Comparison of ENCODE assay signal across 7 cellular contexts in genomic region chr15:84816694-84817460, GRCh38. TPM values are rescaled to one million over a fixed set of nuclear protein-coding genes. Genes with fewer than 3 reads are reported as not detected.
DNase-seq lines count a peak whose midpoint lies in the region; ATAC-seq and TF ChIP-seq lines count a peak whose summit lies in the region.

TSS of gene ALPK3 (plus strand) at chr15:84817356. CDS start at chr15:84817453, 97 bp downstream.

- no peaks in the 10 kb centered on the region for H3K36me3 ChIP-seq in RWPE2 (ENCODE audit: low read depth)
- peaks cover 19% of the 10 kb centered on the region for H3K36me3 ChIP-seq in mesodermal cell (ENCODE audit: control insufficient read depth, insufficient read depth, low read length)
- no peaks in the 10 kb centered on the region for H3K36me3 ChIP-seq in tibial artery

- H3K27ac ChIP-seq in RWPE2 (ENCODE audit: poor library complexity, severe bottlenecking) = no peak within 1 kb of the TSS
- peak within 1 kb of the TSS; percentile 99 for H3K27ac ChIP-seq in mesodermal cell (ENCODE audit: low read depth, low read length, severe bottlenecking)
- H3K27ac ChIP-seq in tibial artery = peak within 1 kb of the TSS; percentile 99

- H3K4me3 ChIP-seq in RWPE2 (ENCODE audit: severe bottlenecking) (no peak within 1 kb of the TSS), epithelial cell of proximal tubule (ENCODE audit: low read depth, low read length) (peak within 1 kb of the TSS; percentile 42), mesodermal cell (ENCODE audit: extremely low read depth, insufficient read depth, low read length, poor library complexity, severe bottlenecking) (peak within 1 kb of the TSS; percentile 57), tibial artery (peak within 1 kb of the TSS; percentile 58 to 64)

- H3K4me1 ChIP-seq in RWPE2 (ENCODE audit: insufficient read depth, poor library complexity, severe bottlenecking) = no peaks in the 10 kb centered on the region
- peaks cover 40% of the 10 kb centered on the region for H3K4me1 ChIP-seq in mesodermal cell (ENCODE audit: control insufficient read depth, insufficient read depth, low read length, poor library complexity, severe bottlenecking)
- peaks cover 0 to 65% (median 42%) of the 10 kb centered on the region in 4 donors for H3K4me1 ChIP-seq in tibial artery

- TF ChIP-seq CTCF in RWPE2 (IDR thresholded peaks at IDR 0.05; ENCODE audit: poor library complexity, severe bottlenecking) (no peak), epithelial cell of proximal tubule (conservative IDR thresholded peaks at IDR 0.05; ENCODE audit: low read depth, low read length) (no peak), tibial artery (IDR thresholded peaks at IDR 0.05) (peak in 1 of 2 experiments; percentile 14)

- no peaks in the 10 kb centered on the region for H3K27me3 ChIP-seq in RWPE2 (ENCODE audit: insufficient read depth, poor library complexity, severe bottlenecking)
- H3K27me3 ChIP-seq in tibial artery = no peaks in the 10 kb centered on the region

- DNase-seq in RWPE2 (ENCODE audit: low spot score) (peak; percentile 73), epithelial cell of proximal tubule (ENCODE audit: low read depth) (no peak), tibial artery (peak; percentile 67 to 93), NCI-H1694 (lab: John Stamatoyannopoulos, UW) (no peak), GM19240 (ENCODE audit: insufficient read length, low spot score) (no peak)

- ATAC-seq in RWPE2 (ENCODE audit: low read depth) (no peak), GM21423 (IDR thresholded peaks at IDR 0.05; ENCODE audit: unreplicated experiment) (no peak)

- 26 to 31% methylated on average over 36 to 55 of the region's 61 CpGs for WGBS in mesodermal cell (ENCODE audit: insufficient coverage in 2 of 2), 2 experiments

- intact Hi-C loops in tibial artery (cut with DNase I; ENCODE audit: low total_unique reads) = loop anchor here (5.0 to 10.0 kb wide), 3 partner anchors 160 to 232 kb away; partner anchors contain the start of genes NMB and ZSCAN2

- no peaks in the 10 kb centered on the region for H3K9me3 ChIP-seq in RWPE2 (ENCODE audit: severe bottlenecking)
- H3K9me3 ChIP-seq in mesodermal cell (ENCODE audit: control insufficient read depth, low read length) = no peaks in the 10 kb centered on the region
- H3K9me3 ChIP-seq in tibial artery = no peaks in the 10 kb centered on the region

RNA-seq across cellular contexts. Expression of gene ALPK3, which starts in this region (rescaled TPM):
- total RNA-seq in epithelial cell of proximal tubule = 24.7 and 30.8 TPM in 2 replicates
- polyA plus RNA-seq in mesodermal cell (2013, experiment 1 of 2) = 44.1 TPM
- 37.1 TPM for polyA plus RNA-seq in mesodermal cell (2013, experiment 2 of 2)

Comparison
In these comparisons a context has a peak if more than half of its experiments do, and no peak if none do; other contexts are left out.
1. DNase-seq: peak in RWPE2 (single experiment) and tibial artery (2 of 2); none in epithelial cell of proximal tubule (single experiment), NCI-H1694 (single experiment) and GM19240 (single experiment).